In genomic region chr14:45587142-45587541, GRCh38 we compare ENCODE assay signal across 28 cellular contexts.
"Had no signal": no experiment of that assay in that cellular context is flagged by ENCODE, and none has a peak within 500 bp of the region (broad histone marks: within the 10 kb centered on the region; RNA-seq: fewer than 3 reads in every experiment).

No MANE protein-coding gene starts in this region.

- H3K4me3 ChIP-seq: esophagus squamous epithelium, gastroesophageal sphincter had no signal

- H3K36me3 ChIP-seq: brain microvascular endothelial cell, esophagus squamous epithelium, gastroesophageal sphincter had no signal

- H3K27me3 Mint-ChIP-seq: activated CD4-positive, alpha-beta memory T cell treated with anti-CD3 and anti-CD28 coated beads, Interleukin-2, amount 10 ng/mL, durations not matched to agents 7 days and 5 days; activated CD4-positive, alpha-beta T cell treated with anti-CD3 and anti-CD28 coated beads, Interleukin-2, amount 10 ng/mL, durations not matched to agents 7 days and 5 days; activated naive CD8-positive, alpha-beta T cell; activated T-cell treated with anti-CD3 and anti-CD28 coated beads, Interleukin-2, amount 50 U/mL, for 24 hours; effector memory CD8-positive, alpha-beta T cell had no signal

- ATAC-seq: activated T-cell treated with anti-CD3 and anti-CD28 coated beads, Interleukin-2, amount 50 U/mL, for 72 hours; effector memory CD8-positive, alpha-beta T cell; gastroesophageal sphincter; WTC11 had no signal

- H3K27me3 ChIP-seq: brain microvascular endothelial cell, esophagus squamous epithelium, gastroesophageal sphincter had no signal

- H3K4me1 ChIP-seq: esophagus squamous epithelium, gastroesophageal sphincter had no signal

- H3K4me3 Mint-ChIP-seq: activated CD4-positive, alpha-beta memory T cell treated with anti-CD3 and anti-CD28 coated beads, Interleukin-2, amount 10 ng/mL, durations not matched to agents 7 days and 5 days; activated CD4-positive, alpha-beta T cell treated with anti-CD3 and anti-CD28 coated beads, Interleukin-2, amount 10 ng/mL, durations not matched to agents 7 days and 5 days; activated naive CD8-positive, alpha-beta T cell; activated T-cell treated with anti-CD3 and anti-CD28 coated beads, Interleukin-2, amount 50 U/mL, for 24 hours; activated T-cell treated with anti-CD3 and anti-CD28 coated beads, Interleukin-2, amount 50 U/mL, for 72 hours; effector memory CD8-positive, alpha-beta T cell; WTC11 had no signal

- DNase-seq: activated CD4-positive, alpha-beta memory T cell treated with anti-CD3 and anti-CD28 coated beads, Interleukin-2, amount 10 ng/mL, durations not matched to agents 7 days and 5 days; activated CD4-positive, alpha-beta T cell treated with anti-CD3 and anti-CD28 coated beads for 1 hour; activated CD4-positive, alpha-beta T cell treated with anti-CD3 and anti-CD28 coated beads for 4 hours; activated CD4-positive, alpha-beta T cell treated with anti-CD3 and anti-CD28 coated beads, Interleukin-2, amount 10 ng/mL, durations not matched to agents 7 days and 5 days; activated CD4-positive, alpha-beta T cell treated with anti-CD3 and anti-CD28 coated beads, Interleukin-2, amount 50 U/mL, for 4 hours; activated CD8-positive, alpha-beta memory T cell treated with anti-CD3 and anti-CD28 coated beads, Interleukin-2, amount 50 U/mL, for 48 hours; activated gamma-delta T cell treated with Interleukin-2 at 50 U/mL for 16 hours; activated naive CD4-positive, alpha-beta T cell treated with anti-CD3 and anti-CD28 coated beads, Interleukin-2, amount 50 U/mL, for 16 hours; activated naive CD4-positive, alpha-beta T cell treated with Interleukin-2 at 50 U/mL for 16 hours; activated T-cell treated with anti-CD3 and anti-CD28 coated beads for 4 hours; activated T-cell treated with anti-CD3 and anti-CD28 coated beads, Interleukin-2, amount 50 U/mL, for 24 hours; activated T-cell treated with anti-CD3 and anti-CD28 coated beads, Interleukin-2, amount 50 U/mL, for 72 hours; amniotic stem cell; anterior cingulate cortex; brain microvascular endothelial cell; cortex of kidney; dermis blood vessel endothelial cell; effector CD4-positive, alpha-beta T cell; effector memory CD8-positive, alpha-beta T cell; erythroblast; esophagus squamous epithelium; foreskin melanocyte; head of caudate nucleus; T-helper 2 cell had no signal

- H3K4me1 Mint-ChIP-seq: activated CD4-positive, alpha-beta memory T cell treated with anti-CD3 and anti-CD28 coated beads, Interleukin-2, amount 10 ng/mL, durations not matched to agents 7 days and 5 days; activated CD4-positive, alpha-beta T cell treated with anti-CD3 and anti-CD28 coated beads, Interleukin-2, amount 10 ng/mL, durations not matched to agents 7 days and 5 days; WTC11 had no signal

- H3K27ac Mint-ChIP-seq: activated CD4-positive, alpha-beta memory T cell treated with anti-CD3 and anti-CD28 coated beads, Interleukin-2, amount 10 ng/mL, durations not matched to agents 7 days and 5 days; activated CD4-positive, alpha-beta T cell treated with anti-CD3 and anti-CD28 coated beads, Interleukin-2, amount 10 ng/mL, durations not matched to agents 7 days and 5 days; activated naive CD8-positive, alpha-beta T cell; activated T-cell treated with anti-CD3 and anti-CD28 coated beads, Interleukin-2, amount 50 U/mL, for 24 hours; activated T-cell treated with anti-CD3 and anti-CD28 coated beads, Interleukin-2, amount 50 U/mL, for 72 hours; effector memory CD8-positive, alpha-beta T cell; WTC11 had no signal

- H3K27ac ChIP-seq: brain microvascular endothelial cell, esophagus squamous epithelium, gastroesophageal sphincter, VCaP had no signal
